ENCODE assay signal across 18 cellular contexts in the genomic region with DNA sequence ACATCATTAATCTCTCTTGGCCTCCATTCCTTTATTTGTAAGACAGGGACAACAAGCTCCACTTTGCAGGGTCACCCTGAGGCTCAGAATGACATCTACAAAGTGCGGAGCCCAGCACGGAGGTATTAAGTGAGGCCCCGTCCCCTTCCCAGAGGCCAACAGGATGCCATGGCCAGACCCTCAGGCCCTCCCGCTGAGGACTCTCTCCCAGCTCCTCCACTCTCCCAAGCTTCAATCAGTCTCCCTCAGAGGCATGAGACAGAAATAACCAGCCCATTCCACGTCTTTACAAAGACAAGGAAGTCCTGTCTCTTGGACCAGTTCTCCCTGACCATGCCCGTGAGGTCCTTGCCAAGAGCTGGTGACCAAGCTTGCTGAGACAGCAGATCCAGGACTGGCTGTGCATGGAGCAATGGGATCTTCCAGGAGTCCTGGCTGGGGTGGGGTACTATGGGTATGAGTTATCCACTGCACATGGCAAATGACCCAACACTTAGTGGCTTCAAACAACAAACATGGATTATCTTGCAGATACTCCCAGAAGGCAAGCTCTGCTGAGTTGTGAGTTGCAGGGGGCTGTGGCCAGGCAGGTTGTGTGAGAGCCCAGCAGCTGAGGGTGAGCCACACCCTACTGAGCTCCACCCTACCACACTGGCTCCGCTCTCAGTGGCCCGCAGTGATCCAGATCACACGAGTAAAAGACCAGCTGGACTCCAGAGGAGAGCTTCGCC. TPM values are rescaled to one million over a fixed set of nuclear protein-coding genes. Genes with fewer than 3 reads are reported as not detected.
DNase-seq lines count a peak whose midpoint lies in the region; ATAC-seq and TF ChIP-seq lines count a peak whose summit lies in the region.
"Had no signal": no experiment of that assay in that cellular context is flagged by ENCODE, and none has a peak within 500 bp of the region (broad histone marks: within the 10 kb centered on the region; RNA-seq: fewer than 3 reads in every experiment).

No MANE protein-coding gene starts in this region.

- H3K9me3 Mint-ChIP-seq in activated naive CD8-positive, alpha-beta T cell treated with anti-CD3 and anti-CD28 coated beads, Interleukin-2, amount 10 ng/mL, durations not matched to agents 7 days and 5 days: no peaks in the 10 kb centered on the region
- no peaks in the 10 kb centered on the region for H3K9me3 Mint-ChIP-seq in activated naive CD8-positive, alpha-beta T cell treated with anti-CD3 and anti-CD28 coated beads for 36 hours
- H3K9me3 Mint-ChIP-seq in dendritic cell treated with granulocyte-macrophage colony-stimulating factor and Interleukin-4, amounts not matched to agents 40 ng/mL and 50 ng/mL, for 4 days: no peaks in the 10 kb centered on the region
- H3K9me3 Mint-ChIP-seq: activated CD8-positive, alpha-beta T cell treated with anti-CD3 and anti-CD28 coated beads for 36 hours; memory B cell had no signal

- peaks cover 1% of the 10 kb centered on the region for H3K27me3 Mint-ChIP-seq in activated naive CD8-positive, alpha-beta T cell treated with anti-CD3 and anti-CD28 coated beads, Interleukin-2, amount 10 ng/mL, durations not matched to agents 7 days and 5 days
- H3K27me3 Mint-ChIP-seq in activated naive CD8-positive, alpha-beta T cell treated with anti-CD3 and anti-CD28 coated beads for 36 hours: no peaks in the 10 kb centered on the region
- peaks cover 4% of the 10 kb centered on the region for H3K27me3 Mint-ChIP-seq in dendritic cell treated with granulocyte-macrophage colony-stimulating factor and Interleukin-4, amounts not matched to agents 40 ng/mL and 50 ng/mL, for 4 days
- H3K27me3 Mint-ChIP-seq: activated CD8-positive, alpha-beta T cell treated with anti-CD3 and anti-CD28 coated beads for 36 hours; memory B cell had no signal

- H3K27ac ChIP-seq in right lobe of liver: peak overlapping the region in 1 of 3 donors; percentile 33

- H3K36me3 Mint-ChIP-seq in activated naive CD8-positive, alpha-beta T cell treated with anti-CD3 and anti-CD28 coated beads, Interleukin-2, amount 10 ng/mL, durations not matched to agents 7 days and 5 days: no peaks in the 10 kb centered on the region
- H3K36me3 Mint-ChIP-seq in activated naive CD8-positive, alpha-beta T cell treated with anti-CD3 and anti-CD28 coated beads for 36 hours: peaks cover 1% of the 10 kb centered on the region
- peaks cover 7% of the 10 kb centered on the region for H3K36me3 Mint-ChIP-seq in dendritic cell treated with granulocyte-macrophage colony-stimulating factor and Interleukin-4, amounts not matched to agents 40 ng/mL and 50 ng/mL, for 4 days (ENCODE audit: low read depth)
- H3K36me3 Mint-ChIP-seq: memory B cell had no signal

- WGBS in right lobe of liver (ENCODE audit: insufficient coverage, low coverage, low lambda C conversion rate, missing lambda C conversion rate): 83% methylated on average over 1 of the region's 10 CpGs

- no peak overlapping the region for H3K4me3 Mint-ChIP-seq in activated naive CD8-positive, alpha-beta T cell treated with anti-CD3 and anti-CD28 coated beads, Interleukin-2, amount 10 ng/mL, durations not matched to agents 7 days and 5 days
- no peak overlapping the region for H3K4me3 Mint-ChIP-seq in activated naive CD8-positive, alpha-beta T cell treated with anti-CD3 and anti-CD28 coated beads for 36 hours
- H3K4me3 Mint-ChIP-seq in dendritic cell treated with granulocyte-macrophage colony-stimulating factor and Interleukin-4, amounts not matched to agents 40 ng/mL and 50 ng/mL, for 4 days: no peak overlapping the region
- H3K4me3 Mint-ChIP-seq: activated CD8-positive, alpha-beta T cell treated with anti-CD3 and anti-CD28 coated beads for 36 hours; memory B cell had no signal

- no peak overlapping the region for H3K27ac Mint-ChIP-seq in activated naive CD8-positive, alpha-beta T cell treated with anti-CD3 and anti-CD28 coated beads, Interleukin-2, amount 10 ng/mL, durations not matched to agents 7 days and 5 days
- no peak overlapping the region for H3K27ac Mint-ChIP-seq in activated naive CD8-positive, alpha-beta T cell treated with anti-CD3 and anti-CD28 coated beads for 36 hours
- peak overlapping the region; percentile 55 for H3K27ac Mint-ChIP-seq in dendritic cell treated with granulocyte-macrophage colony-stimulating factor and Interleukin-4, amounts not matched to agents 40 ng/mL and 50 ng/mL, for 4 days
- H3K27ac Mint-ChIP-seq: activated CD8-positive, alpha-beta T cell treated with anti-CD3 and anti-CD28 coated beads for 36 hours; memory B cell had no signal

- peaks cover 12% of the 10 kb centered on the region for H3K4me1 Mint-ChIP-seq in activated naive CD8-positive, alpha-beta T cell treated with anti-CD3 and anti-CD28 coated beads, Interleukin-2, amount 10 ng/mL, durations not matched to agents 7 days and 5 days
- H3K4me1 Mint-ChIP-seq in activated naive CD8-positive, alpha-beta T cell treated with anti-CD3 and anti-CD28 coated beads for 36 hours: peaks cover 8% of the 10 kb centered on the region
- H3K4me1 Mint-ChIP-seq in dendritic cell treated with granulocyte-macrophage colony-stimulating factor and Interleukin-4, amounts not matched to agents 40 ng/mL and 50 ng/mL, for 4 days (ENCODE audit: low read depth): peaks cover 44% of the 10 kb centered on the region
- H3K4me1 Mint-ChIP-seq: memory B cell had no signal

- ATAC-seq in activated naive CD8-positive, alpha-beta T cell treated with anti-CD3 and anti-CD28 coated beads, Interleukin-2, amount 10 ng/mL, durations not matched to agents 7 days and 5 days (ENCODE audit: low read depth): no peak
- ATAC-seq in right lobe of liver (peak in 3 of 4 donors; percentile 12 to 34 (median 31)), GM21737 (IDR thresholded peaks at IDR 0.05; ENCODE audit: unreplicated experiment) (no peak)
- ATAC-seq: activated CD8-positive, alpha-beta T cell treated with anti-CD3 and anti-CD28 coated beads for 36 hours; SK-N-SH treated with all-trans-retinoic acid at 6 μM for 48 hours had no signal

- no peaks in the 10 kb centered on the region for H3K9me3 ChIP-seq in right lobe of liver
- no peaks in the 10 kb centered on the region for H3K9me3 ChIP-seq in HAP-1

- POLR2A ChIA-PET in activated naive CD8-positive, alpha-beta T cell treated with anti-CD3 and anti-CD28 coated beads, Interleukin-2, amount 10 ng/mL, durations not matched to agents 7 days and 5 days (lab: Charles Lee): interaction anchor here (0.5 to 2.1 kb wide), 3 partner anchors 15 to 19 kb away, joined by 3 to 7 read pairs (median 3); no protein-coding TSS in a partner anchor

- no peaks in the 10 kb centered on the region for H3K36me3 ChIP-seq in right lobe of liver
- H3K36me3 ChIP-seq in HAP-1 (replicated peaks): no peaks in the 10 kb centered on the region

- in situ Hi-C loops in HAP-1 (cut with MboI; ENCODE audit: low sequenced_read_pairs): no loop called here

- H3K4me1 ChIP-seq in right lobe of liver (peaks cover 0 to 60% (median 28%) of the 10 kb centered on the region in 4 donors), HAP-1 (peaks cover 4% of the 10 kb centered on the region)

- intact Hi-C loops in dendritic cell treated with granulocyte-macrophage colony-stimulating factor and Interleukin-4, amounts not matched to agents 40 ng/mL and 50 ng/mL, for 4 days (cut with micrococcal nuclease): no loop called here
- intact Hi-C loops in right lobe of liver (cut with DNase I): no loop called here

- peak; percentile 11 for DNase-seq in activated naive CD8-positive, alpha-beta T cell treated with anti-CD3 and anti-CD28 coated beads, Interleukin-2, amount 10 ng/mL, durations not matched to agents 7 days and 5 days
- DNase-seq in activated naive CD8-positive, alpha-beta T cell treated with anti-CD3 and anti-CD28 coated beads for 36 hours: no peak
- DNase-seq in right lobe of liver: peak in 2 of 3 donors; percentile 58 to 77
- DNase-seq in HAP-1 (ENCODE audit: low spot score in 2 of 2): no peak
- no peak for DNase-seq in NAMALWA (ENCODE audit: low spot score)
- DNase-seq in HuH-7.5 (ENCODE audit: low spot score): no peak
- DNase-seq: activated CD8-positive, alpha-beta T cell treated with anti-CD3 and anti-CD28 coated beads for 36 hours; activated naive CD4-positive, alpha-beta T cell treated with Interleukin-2 at 50 U/mL for 16 hours; effector CD4-positive, alpha-beta T cell; GOT3; MM.1S; NCI-H187 treated with DMSO at 0.1 percent for 48 hours; stimulated activated CD4-positive, alpha-beta T cell treated with anti-CD3 and anti-CD28 coated beads, Interleukin-4, amount 100 ng/mL, for 4 hours; trophoblast cell had no signal

- TF ChIP-seq POLR2A in right lobe of liver (IDR thresholded peaks at IDR 0.05): no peak

- no peaks in the 10 kb centered on the region for H3K27me3 ChIP-seq in right lobe of liver
- H3K27me3 ChIP-seq in HAP-1 (ENCODE audit: low read depth): no peaks in the 10 kb centered on the region

- H3K4me3 ChIP-seq in right lobe of liver (no peak overlapping the region), HAP-1 (no peak overlapping the region)

- no peak for TF ChIP-seq CTCF in right lobe of liver (IDR thresholded peaks at IDR 0.05)

RNA-seq across cellular contexts. Expression of gene PPIF, which starts 4.3 kb away (rescaled TPM):
- 10 to 100 TPM; 56.9 to 57.0 TPM for total RNA-seq in activated naive CD8-positive, alpha-beta T cell treated with anti-CD3 and anti-CD28 coated beads, Interleukin-2, amount 10 ng/mL, durations not matched to agents 7 days and 5 days
- total RNA-seq in activated naive CD8-positive, alpha-beta T cell treated with anti-CD3 and anti-CD28 coated beads for 36 hours: 100 to 1,000 TPM; 163 to 176 TPM
- 100 to 1,000 TPM in 1 of 6 experiments, 10 to 100 TPM in 5; 53.7 to 106 (median 90.1) TPM for total RNA-seq in right lobe of liver

Comparison
In these comparisons a context has a peak if more than half of its experiments do, and no peak if none do; other contexts are left out.
1. DNase-seq: peak in activated naive CD8-positive, alpha-beta T cell treated with anti-CD3 and anti-CD28 coated beads, Interleukin-2, amount 10 ng/mL, durations not matched to agents 7 days and 5 days (single experiment) and right lobe of liver (2 of 3); none in activated naive CD8-positive, alpha-beta T cell treated with anti-CD3 and anti-CD28 coated beads for 36 hours (single experiment), HAP-1 (0 of 2), NAMALWA (single experiment) and HuH-7.5 (single experiment).
2. ATAC-seq: peak in right lobe of liver (3 of 4); none in activated naive CD8-positive, alpha-beta T cell treated with anti-CD3 and anti-CD28 coated beads, Interleukin-2, amount 10 ng/mL, durations not matched to agents 7 days and 5 days (single experiment) and GM21737 (single experiment).